Comparison of ENCODE assay signal across 8 cellular contexts in genomic region chr5:137753986-137754235, GRCh38. TPM values are rescaled to one million over a fixed set of nuclear protein-coding genes. Genes with fewer than 3 reads are reported as not detected.
DNase-seq lines count a peak whose midpoint lies in the region; ATAC-seq, FAIRE-seq and TF ChIP-seq lines count a peak whose summit lies in the region.

No MANE protein-coding gene starts in this region.

- ATAC-seq in GM23338 (peak; percentile 3), HG03139 (IDR thresholded peaks at IDR 0.05; ENCODE audit: unreplicated experiment) (no peak)

- BruUV-seq in endothelial cell of umbilical vein (replicated peaks; lab: Mats Ljungman, UMichigan): no TSS peak

- H2AFZ ChIP-seq in GM23338 (no peak overlapping the region), endothelial cell of umbilical vein (ENCODE audit: low read depth, low read length) (no peak overlapping the region), neuron (ENCODE audit: low read depth, low read length) (no peak overlapping the region)

- peak overlapping the region; percentile 92 for H3K4me3 Mint-ChIP-seq in GM23338

- no peaks in the 10 kb centered on the region for H3K9me1 ChIP-seq in endothelial cell of umbilical vein (replicated peaks; ENCODE audit: control insufficient read depth, extremely low read depth, insufficient read depth, low read length)

- TF ChIP-seq POLR2A in endothelial cell of umbilical vein (IDR thresholded peaks at IDR 0.05; ENCODE audit: low read depth, low read length): no peak

- H3K9ac ChIP-seq in NT2/D1 (ENCODE audit: insufficient read length, low read depth) (peak overlapping the region; percentile 99), endothelial cell of umbilical vein (replicated peaks; ENCODE audit: extremely low read depth, insufficient read depth, low read length) (peak overlapping the region; percentile 93)

- H4K20me1 ChIP-seq in GM23338 (replicated peaks; ENCODE audit: insufficient read depth) (peaks cover 33% of the 10 kb centered on the region), endothelial cell of umbilical vein (replicated peaks; ENCODE audit: control insufficient read depth, extremely low read depth, insufficient read depth, low read length) (peaks cover 25% of the 10 kb centered on the region)

- peak overlapping the region; percentile 100 for H3K27ac Mint-ChIP-seq in GM23338

- POLR2A ChIA-PET in endothelial cell of umbilical vein (lab: Charles Lee): interaction anchor here (0.9 kb wide), 1 partner anchor 13 kb away, joined by 3 read pairs; no protein-coding TSS in a partner anchor

- peak overlapping the region; percentile 75 for H3K4me2 ChIP-seq in GM23338
- no peak overlapping the region for H3K4me2 ChIP-seq in endothelial cell of umbilical vein (ENCODE audit: insufficient read depth, low read length)

- H3K27me3 ChIP-seq in GM23338 (ENCODE audit: insufficient read depth) (no peaks in the 10 kb centered on the region), NT2/D1 (ENCODE audit: insufficient read depth, insufficient read length) (no peaks in the 10 kb centered on the region), endothelial cell of umbilical vein (ENCODE audit: control insufficient read depth in 2 of 2, insufficient read depth in 2 of 2, low read length in 2 of 2) (peaks cover 0 to 2% of the 10 kb centered on the region in 2 experiments), neuron (ENCODE audit: insufficient read depth, low read length) (peaks cover 4% of the 10 kb centered on the region)

- no peak for FAIRE-seq in endothelial cell of umbilical vein (lab: Jason Lieb, UNC)

- peaks cover 42% of the 10 kb centered on the region for H3K36me3 Mint-ChIP-seq in GM23338 (ENCODE audit: low read depth)

- H3K4me3 ChIP-seq in GM12864 (ENCODE audit: low read depth, low read length) (peak overlapping the region; percentile 80), GM23338 (peak overlapping the region; percentile 61), NT2/D1 (ENCODE audit: insufficient read length, low read depth) (peak overlapping the region; percentile 90), endothelial cell of umbilical vein (replicated peaks in 1 of 3; ENCODE audit: insufficient read depth in 1 of 3, low read depth in 1 of 3, low read length in 3 of 3) (peak overlapping the region; percentile 88 to 99 (median 94)), neuron (ENCODE audit: low read length) (peak overlapping the region; percentile 97)

- CTCF ChIA-PET in endothelial cell of umbilical vein (lab: Charles Lee): interaction anchor here (1.2 to 2.1 kb wide), 6 partner anchors 11 to 314 kb away, joined by 3 to 17 read pairs (median 10); partner anchors contain the start of gene KLHL3

- H3K9me2 ChIP-seq in GM23338 (ENCODE audit: insufficient read depth): no peaks in the 10 kb centered on the region

- H3K9me3 Mint-ChIP-seq in GM23338: no peaks in the 10 kb centered on the region; the same call in 2 of the 3 replicates

- no peak for DNase-seq in GM12864 (ENCODE audit: low read depth)
- DNase-seq in GM23338 (ENCODE audit: low spot score): no peak
- no peak for DNase-seq in NT2/D1 (ENCODE audit: low read depth, low spot score)
- DNase-seq in endothelial cell of umbilical vein (ENCODE audit: low read depth, low spot score): no peak
- DNase-seq in NCI-H2171 treated with DMSO at 0.1 percent for 48 hours (lab: John Stamatoyannopoulos, UW): no peak
- no peak for DNase-seq in cerebellar nuclear complex (lab: John Stamatoyannopoulos, UW)

- H3K9me3 ChIP-seq in NT2/D1 (ENCODE audit: insufficient read depth, low read length) (no peaks in the 10 kb centered on the region), endothelial cell of umbilical vein (replicated peaks; ENCODE audit: control insufficient read depth, insufficient read depth, low read length) (no peaks in the 10 kb centered on the region), neuron (ENCODE audit: low read length) (no peaks in the 10 kb centered on the region)

- intact Hi-C loops in endothelial cell of umbilical vein (cut with micrococcal nuclease): loop anchor here (1.0 to 5.0 kb wide), 6 partner anchors 17 to 379 kb away; partner anchors contain the start of genes FAM13B and KLHL3

- peaks cover 8% of the 10 kb centered on the region for H3K27me3 Mint-ChIP-seq in GM23338 (ENCODE audit: insufficient read depth, low read depth, poor library complexity)

- H3K36me3 ChIP-seq in GM23338 (ENCODE audit: insufficient read depth) (no peaks in the 10 kb centered on the region), NT2/D1 (ENCODE audit: insufficient read depth, insufficient read length, low read length) (peaks cover 28% of the 10 kb centered on the region), endothelial cell of umbilical vein (ENCODE audit: control insufficient read depth in 2 of 2, extremely low read depth in 1 of 2, insufficient read depth in 2 of 2, low read length in 2 of 2) (peaks cover 0 to 4% of the 10 kb centered on the region in 2 experiments), neuron (ENCODE audit: insufficient read depth, low read length) (peaks cover 20% of the 10 kb centered on the region)

- dilution Hi-C loops in endothelial cell of umbilical vein (cut with MboI; ENCODE audit: extremely low pct_ligation_motif_present, low sequenced_read_pairs): loop anchor here (25.0 kb wide), 1 partner anchor 92 kb away; no protein-coding TSS in a partner anchor

- peaks cover 18% of the 10 kb centered on the region for H3K4me1 Mint-ChIP-seq in GM23338

- no peak for TF ChIP-seq CTCF in GM12864 (IDR thresholded peaks at IDR 0.05; ENCODE audit: low read depth, low read length, missing control alignments)
- no peak for TF ChIP-seq CTCF in GM23338 (conservative IDR thresholded peaks at IDR 0.05; ENCODE audit: low read depth in 2 of 2)
- no peak for TF ChIP-seq CTCF in endothelial cell of umbilical vein (IDR thresholded peaks at IDR 0.05; ENCODE audit: extremely low read depth in 1 of 2, insufficient read depth in 1 of 2, low read depth in 1 of 2, low read length in 2 of 2)

- H3K27ac ChIP-seq in GM23338 (ENCODE audit: low read depth) (peak overlapping the region; percentile 99), endothelial cell of umbilical vein (ENCODE audit: insufficient read depth, low read depth, low read length) (peak overlapping the region; percentile 92)

- H3K4me1 ChIP-seq in GM23338 (ENCODE audit: insufficient read depth) (peaks cover 15% of the 10 kb centered on the region), NT2/D1 (ENCODE audit: insufficient read depth, insufficient read length) (no peaks in the 10 kb centered on the region), endothelial cell of umbilical vein (ENCODE audit: control insufficient read depth, extremely low read depth, insufficient read depth, low read length) (peaks cover 18% of the 10 kb centered on the region), neuron (ENCODE audit: insufficient read depth, low read length) (peaks cover 15% of the 10 kb centered on the region)

- H3K79me2 ChIP-seq in GM23338 (replicated peaks; ENCODE audit: insufficient read depth) (peaks cover 48% of the 10 kb centered on the region), endothelial cell of umbilical vein (ENCODE audit: control insufficient read depth, insufficient read depth, low read length) (peaks cover 40% of the 10 kb centered on the region)

- H3F3A ChIP-seq in GM23338 (replicated peaks; ENCODE audit: low read depth): no peaks in the 10 kb centered on the region

TF ChIP-seq in GM23338, 12 proteins besides CTCF, POLR2A, EP300 and RAD21 (continues in another document):
- TF ChIP-seq CREB1 (CRISPR knock-in tag; IDR thresholded peaks at IDR 0.05; ENCODE audit: low read depth): no peak

TF ChIP-seq in endothelial cell of umbilical vein, 7 proteins besides CTCF, POLR2A, EP300 and RAD21:
- no peak for TF ChIP-seq MAX (IDR thresholded peaks at IDR 0.05; ENCODE audit: insufficient read depth, insufficient read length)
- TF ChIP-seq EZH2 (IDR thresholded peaks at IDR 0.05; ENCODE audit: borderline replicate concordance, low read depth, low read length, severe bottlenecking): no peak
- no peak for TF ChIP-seq GATA2 (IDR thresholded peaks at IDR 0.05; ENCODE audit: insufficient read depth, insufficient read length, low read depth, low read length)
- no peak for TF ChIP-seq MYC (IDR thresholded peaks at IDR 0.05; ENCODE audit: low read depth, low read length)
- TF ChIP-seq FOS (IDR thresholded peaks at IDR 0.05; ENCODE audit: borderline replicate concordance, insufficient read depth, low read length): no peak
- no peak for TF ChIP-seq JUN (IDR thresholded peaks at IDR 0.05; ENCODE audit: borderline replicate concordance, insufficient read depth, insufficient read length, low read depth)
- TF ChIP-seq POLR2AphosphoS5 (IDR thresholded peaks at IDR 0.05; ENCODE audit: insufficient read depth, low read depth, low read length): no peak

RNA-seq across cellular contexts. Expression of gene HNRNPA0, which starts 0.3 kb away (rescaled TPM):
- total RNA-seq in GM23338 (2014; rRNA removed; shearing (Covaris generic)): 33.0 and 39.9 TPM in 2 replicates
- polyA plus RNA-seq in GM23338 (2016; fragmentation: Nextera tagmentation; extraction: Ambion mirVana): 15.1 and 15.9 TPM in 2 replicates
- 37.5 and 37.9 TPM in 2 replicates for total RNA-seq in endothelial cell of umbilical vein
- polyA plus RNA-seq in endothelial cell of umbilical vein: 13.4 and 16.0 TPM in 2 replicates
- 11.6 and 14.9 TPM in 2 replicates for polyA plus RNA-seq in endothelial cell of umbilical vein (2011; cell fraction: cytosol; rRNA removed)
- 5.1 and 7.2 TPM in 2 replicates for polyA plus RNA-seq in endothelial cell of umbilical vein (2011; cell fraction: nucleus; rRNA removed)
- 21.9 and 24.3 TPM in 2 replicates for polyA plus RNA-seq in endothelial cell of umbilical vein (2012)
- polyA minus RNA-seq in endothelial cell of umbilical vein: 8.9 and 10.5 TPM in 2 replicates
- 20.9 TPM for polyA minus RNA-seq in endothelial cell of umbilical vein (2011; cell fraction: cytosol; rRNA and poly(A)+ RNA removed)
- 7.3 and 7.9 TPM in 2 replicates for polyA minus RNA-seq in endothelial cell of umbilical vein (2011; cell fraction: nucleus; rRNA and poly(A)+ RNA removed)

RNA-seq across cellular contexts. Expression of gene KLHL3, which starts 18.0 kb away (rescaled TPM):
- 10.8 and 11.7 TPM in 2 replicates for total RNA-seq in GM23338 (2014; rRNA removed; shearing (Covaris generic))
- polyA plus RNA-seq in GM23338 (2016; fragmentation: Nextera tagmentation; extraction: Ambion mirVana) (3.1 and 4.9 TPM in 2 replicates), endothelial cell of umbilical vein (7.5 and 8.8 TPM in 2 replicates)
- 13.6 and 13.9 TPM in 2 replicates for total RNA-seq in endothelial cell of umbilical vein
- 3.3 and 4.3 TPM in 2 replicates for polyA plus RNA-seq in endothelial cell of umbilical vein (2011; cell fraction: cytosol; rRNA removed)
- 46.1 and 48.4 TPM in 2 replicates for polyA plus RNA-seq in endothelial cell of umbilical vein (2011; cell fraction: nucleus; rRNA removed)
- 4.6 and 5.6 TPM in 2 replicates for polyA plus RNA-seq in endothelial cell of umbilical vein (2012)
- polyA minus RNA-seq in endothelial cell of umbilical vein: 49.6 and 51.0 TPM in 2 replicates
- polyA minus RNA-seq in endothelial cell of umbilical vein (2011; cell fraction: cytosol; rRNA and poly(A)+ RNA removed): 4.9 TPM
- 38.5 and 44.5 TPM in 2 replicates for polyA minus RNA-seq in endothelial cell of umbilical vein (2011; cell fraction: nucleus; rRNA and poly(A)+ RNA removed)
